12 cellular contexts compared by ENCODE assay signal in genomic region chr21:29939859-29940245, GRCh38. TPM values are rescaled to one million over a fixed set of nuclear protein-coding genes. Genes with fewer than 3 reads are reported as not detected.
DNase-seq lines count a peak whose midpoint lies in the region; ATAC-seq, FAIRE-seq and TF ChIP-seq lines count a peak whose summit lies in the region.
"Had no signal": no experiment of that assay in that cellular context is flagged by ENCODE, and none has a peak within 500 bp of the region (broad histone marks: within the 10 kb centered on the region; RNA-seq: fewer than 3 reads in every experiment).

GRIK1 (minus strand) TSS chr21:29939996.

- no peak within 1 kb of the TSS for H2AFZ ChIP-seq in HepG2 (ENCODE audit: low read length)

- H3K27ac ChIP-seq in prostate gland = no peak within 1 kb of the TSS
- no peak within 1 kb of the TSS for H3K27ac ChIP-seq in HepG2 (ENCODE audit: extremely low read length, insufficient read depth, low read length)

- no peaks in the 10 kb centered on the region for H4K20me1 ChIP-seq in HepG2 (ENCODE audit: insufficient read depth, low read length)

- POLR2A ChIA-PET in HepG2 (lab: Yijun Ruan, JAX) = no interaction called here

- no peak within 1 kb of the TSS for H3K4me2 ChIP-seq in HepG2 (ENCODE audit: low read depth, low read length)

- CTCF ChIA-PET in HepG2 (lab: Yijun Ruan, JAX; ENCODE audit: low intra/inter-chr PET ratio, low total read pairs) = no interaction called here

- TF ChIP-seq EP300 in HepG2 (IDR thresholded peaks at IDR 0.05; ENCODE audit: low read depth in 2 of 2, low read length in 2 of 2) (no peak), HepG2 (CRISPR knock-in tag; IDR thresholded peaks at IDR 0.05; ENCODE audit: borderline replicate concordance) (no peak)

- H3K36me3 ChIP-seq in prostate gland (no peaks in the 10 kb centered on the region), HepG2 (replicated peaks in 1 of 2; ENCODE audit: control insufficient read depth in 1 of 2, insufficient read depth in 2 of 2, low read length in 2 of 2) (no peaks in the 10 kb centered on the region)

- no peak for TF ChIP-seq RAD21 in HepG2 (CRISPR knock-in tag; IDR thresholded peaks at IDR 0.05)

- intact Hi-C loops in head of caudate nucleus (cut with DNase I) = no loop called here
- intact Hi-C loops in prostate gland (cut with DNase I) = no loop called here
- intact Hi-C loops in HepG2 (cut with micrococcal nuclease; ENCODE audit: unreplicated experiment) = no loop called here

- H3K4me3 ChIP-seq in WI38 (ENCODE audit: low read depth, low read length) (peak within 1 kb of the TSS; percentile 29), prostate gland (peak within 1 kb of the TSS; percentile 17 to 20), HepG2 (replicated peaks in 1 of 3; ENCODE audit: insufficient read depth in 1 of 3, low read depth in 2 of 3, low read length in 3 of 3) (no peak within 1 kb of the TSS)

- H3K9me3 ChIP-seq in prostate gland (no peaks in the 10 kb centered on the region), HepG2 (ENCODE audit: low read length) (no peaks in the 10 kb centered on the region; the same call in 1 of the 2 replicates)

- no peaks in the 10 kb centered on the region for H3K79me2 ChIP-seq in HepG2 (ENCODE audit: insufficient read depth, low read length)

- no peak for FAIRE-seq in HepG2 (lab: Jason Lieb, UNC)

- no TSS peak for BruUV-seq in HepG2 (replicated peaks; lab: Mats Ljungman, UMichigan)

- peaks cover 9% of the 10 kb centered on the region for H3K27me3 ChIP-seq in prostate gland (replicated peaks; ENCODE audit: insufficient read depth)
- H3K27me3 ChIP-seq in HepG2 (ENCODE audit: control insufficient read depth in 1 of 2, insufficient read depth in 2 of 2, low read length in 2 of 2) = peaks cover 0 to 11% of the 10 kb centered on the region in 2 experiments; a peak in 2 of 5 replicates

- DNase-seq in NCI-H1105 (lab: John Stamatoyannopoulos, UW) (peak; percentile 0), NCI-H1105 treated with DMSO at 0.1 percent for 48 hours (lab: John Stamatoyannopoulos, UW) (no peak), head of caudate nucleus (peak in 26 of 42 donors; percentile 1 to 44 (median 14)), prostate gland (ENCODE audit: low spot score) (peak; percentile 5), HepG2 (ENCODE audit: low spot score) (no peak)
- DNase-seq: stimulated activated CD4-positive, alpha-beta T cell treated with anti-CD3 and anti-CD28 coated beads, Interleukin-4, amount 100 ng/mL, for 4 hours had no signal

- H3K4me1 ChIP-seq in prostate gland (replicated peaks) = no peaks in the 10 kb centered on the region
- H3K4me1 ChIP-seq in HepG2 (ENCODE audit: insufficient read depth, low read length) = no peaks in the 10 kb centered on the region

- no peak within 1 kb of the TSS for H3K9ac ChIP-seq in HepG2 (ENCODE audit: insufficient read depth, low read depth, low read length)

- ATAC-seq in HG02610 (IDR thresholded peaks at IDR 0.05; ENCODE audit: unreplicated experiment) = no peak
- no peak for ATAC-seq in HepG2
- ATAC-seq in HG02588 (IDR thresholded peaks at IDR 0.05; ENCODE audit: unreplicated experiment) = no peak
- ATAC-seq: left lobe of liver had no signal

- in situ Hi-C loops in HepG2 (cut with HindIII; ENCODE audit: extremely low pct_ligation_motif_present, low pct_unique_long_range_greater_than_20kb) = no loop called here

- TF ChIP-seq CTCF in WI38 (IDR thresholded peaks at IDR 0.05; ENCODE audit: low read depth, low read length) (no peak), prostate gland (IDR thresholded peaks at IDR 0.05) (no peak), HepG2 (CRISPR knock-in tag; IDR thresholded peaks at IDR 0.05) (no peak)

- no peak for TF ChIP-seq POLR2A in prostate gland (IDR thresholded peaks at IDR 0.05)
- TF ChIP-seq POLR2A in HepG2 (IDR thresholded peaks at IDR 0.05; ENCODE audit: insufficient read depth in 1 of 2, low read depth in 2 of 2, low read length in 2 of 2) = no peak

- 1% methylated on average over 18 of the region's 18 CpGs for WGBS in prostate gland
- WGBS in HepG2 (ENCODE audit: low lambda C conversion rate) = 19% methylated on average over 18 of the region's 18 CpGs

TF ChIP-seq in HepG2, 621 proteins besides CTCF, POLR2A, EP300 and RAD21:
- TF ChIP-seq HNRNPUL1 (IDR thresholded peaks at IDR 0.05; ENCODE audit: low read depth, low read length) (no peak), ZFP62 (CRISPR knock-in tag; IDR thresholded peaks at IDR 0.05) (no peak), SMAD3 (CRISPR knock-in tag; IDR thresholded peaks at IDR 0.05) (no peak)

RNA-seq across cellular contexts. Expression of gene GRIK1, which starts in this region (rescaled TPM):
- total RNA-seq in prostate gland = under 1 TPM in 1 of 2 donors, not detected in 1; 0.36 TPM
- not detected in 2 replicates for total RNA-seq in HepG2 (2016; rRNA removed; fragmentation: Illumina TruSeq; extraction: Trizol)
- not detected in 2 replicates for total RNA-seq in HepG2 (2016; cell fraction: cytosol; rRNA removed; fragmentation: Illumina TruSeq; extraction: Trizol; ENCODE audit: low read depth)
- total RNA-seq in HepG2 (2016; cell fraction: insoluble cytoplasmic fraction; rRNA removed; fragmentation: Illumina TruSeq; extraction: Trizol) = not detected in 2 replicates
- total RNA-seq in HepG2 (2016; cell fraction: membrane; rRNA removed; fragmentation: Illumina TruSeq; extraction: Trizol) = not detected in 2 replicates
- not detected in 2 replicates for total RNA-seq in HepG2 (2016; cell fraction: nucleus; rRNA removed; fragmentation: Illumina TruSeq; extraction: Trizol)
- polyA plus RNA-seq in HepG2 (2011; rRNA removed) = not detected in 2 replicates
- not detected in 2 replicates for polyA plus RNA-seq in HepG2 (2011; cell fraction: cytosol; rRNA removed)
- not detected in 2 replicates for polyA plus RNA-seq in HepG2 (2011; cell fraction: nucleus; rRNA removed)
- polyA plus RNA-seq in HepG2 (2012) = 0.04 TPM in 1 of 2 replicates, not detected in the other
- not detected in 2 replicates for polyA plus RNA-seq in HepG2 (2016; cell fraction: cytosol; fragmentation: Illumina TruSeq; extraction: Trizol; ENCODE audit: low read depth)
- polyA plus RNA-seq in HepG2 (2016; cell fraction: insoluble cytoplasmic fraction; fragmentation: Illumina TruSeq; extraction: Trizol; ENCODE audit: low read depth) = not detected in 2 replicates
- polyA plus RNA-seq in HepG2 (2016; cell fraction: membrane; fragmentation: Illumina TruSeq; extraction: Trizol; ENCODE audit: low read depth) = not detected in 2 replicates
- not detected in 2 replicates for polyA plus RNA-seq in HepG2 (2016; cell fraction: nucleus; fragmentation: Illumina TruSeq; extraction: Trizol; ENCODE audit: insufficient read depth, low read depth)
- not detected in 2 replicates for polyA minus RNA-seq in HepG2 (2011; rRNA and poly(A)+ RNA removed; ENCODE audit: low replicate concordance)
- not detected in 2 replicates for polyA minus RNA-seq in HepG2 (2011; cell fraction: cytosol; rRNA and poly(A)+ RNA removed)
- polyA minus RNA-seq in HepG2 (2011; cell fraction: nucleus; rRNA and poly(A)+ RNA removed) = not detected in 2 replicates
- total RNA-seq: A172, LHCN-M2 had no signal

Comparison
In these comparisons a context has a peak if more than half of its experiments do, and no peak if none do; other contexts are left out.
1. DNase-seq: peak in NCI-H1105 (single experiment) and head of caudate nucleus (26 of 42); none in NCI-H1105 treated with DMSO at 0.1 percent for 48 hours (single experiment) and HepG2 (single experiment).
2. Peak in DNase-seq and H3K4me3 ChIP-seq in prostate gland; RNA of the gene not detected or under 1 TPM.